In the genomic region with DNA sequence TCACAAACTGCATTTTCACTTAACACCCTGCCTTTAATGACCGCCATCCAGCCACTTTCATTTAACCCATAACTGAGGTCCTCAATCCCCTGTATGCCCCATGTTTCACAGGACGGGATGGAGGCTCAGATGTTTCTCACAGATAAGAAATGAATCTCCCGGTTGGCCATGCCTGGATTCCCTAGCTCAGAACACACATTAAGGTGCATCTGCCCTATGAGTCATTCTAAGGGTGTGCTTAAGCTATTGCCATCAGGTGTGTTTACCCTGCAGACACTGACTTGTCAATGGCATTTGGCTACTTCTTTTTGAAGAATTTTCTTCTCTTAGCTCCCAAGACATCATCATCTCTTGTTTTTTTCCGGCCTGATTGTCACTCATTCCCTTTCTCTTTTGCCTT, we compare ENCODE assay signal across 14 cellular contexts.
DNase-seq lines count a peak whose midpoint lies in the region; ATAC-seq, FAIRE-seq and TF ChIP-seq lines count a peak whose summit lies in the region.
"Had no signal": no experiment of that assay in that cellular context is flagged by ENCODE, and none has a peak within 500 bp of the region (broad histone marks: within the 10 kb centered on the region; RNA-seq: fewer than 3 reads in every experiment).

No MANE protein-coding gene starts in this region.

- WGBS in H1 (ENCODE audit: extremely low coverage in 1 of 2, insufficient coverage in 1 of 2, insufficient read length in 1 of 2, insufficient replicate concordance in 2 of 2, low coverage in 1 of 2, low lambda C conversion rate in 2 of 2, missing lambda C conversion rate in 1 of 2), 2 experiments = 80% methylated on average over 4 of the region's 4 CpGs; no CpG with 5 or more reads in 1 of the 2 experiments
- 74% methylated on average over 4 of the region's 4 CpGs for WGBS in hepatocyte (ENCODE audit: low lambda C conversion rate, missing lambda C conversion rate)
- no CpG with 5 or more reads among the region's 4 CpGs for WGBS in H9 (ENCODE audit: extremely low coverage, insufficient read length, low lambda C conversion rate)

- no peak overlapping the region for H2AFZ ChIP-seq in H1 (ENCODE audit: low read length)
- no peak overlapping the region for H2AFZ ChIP-seq in hepatocyte
- H2AFZ ChIP-seq in H9 (ENCODE audit: low read length) = no peak overlapping the region

- H3K27me3 Mint-ChIP-seq in MCF 10A (ENCODE audit: insufficient read depth, unreplicated experiment) (no peaks in the 10 kb centered on the region), H9 (ENCODE audit: low read depth) (no peaks in the 10 kb centered on the region)
- H3K27me3 Mint-ChIP-seq: CD8-positive, alpha-beta memory T cell had no signal

- H4K91ac ChIP-seq in H1 (replicated peaks; ENCODE audit: insufficient read length, low read length) (peak overlapping the region; percentile 67), H9 (ENCODE audit: insufficient read length, low read depth, low read length) (no peak overlapping the region)

- H3K4ac ChIP-seq in H1 (replicated peaks; ENCODE audit: insufficient read length, low read depth, low read length) (no peak overlapping the region), H9 (ENCODE audit: low read depth, low read length) (no peak overlapping the region)

- H3K23me2 ChIP-seq in H1 (ENCODE audit: low read depth, low read length) = no peaks in the 10 kb centered on the region
- H3K23me2 ChIP-seq in H9 (ENCODE audit: insufficient read length, low read depth, low read length, poor library complexity, severe bottlenecking) = no peaks in the 10 kb centered on the region

- no peak overlapping the region for H3T11ph ChIP-seq in H9 (ENCODE audit: low read length)

- H3K4me1 ChIP-seq in breast epithelium = no peaks in the 10 kb centered on the region
- peaks cover 0 to 11% (median 0%) of the 10 kb centered on the region in 4 experiments; a peak in 2 of 7 replicates for H3K4me1 ChIP-seq in H1 (replicated peaks in 1 of 4; ENCODE audit: control insufficient read depth in 3 of 4, insufficient read depth in 4 of 4, low read length in 3 of 4)
- no peaks in the 10 kb centered on the region for H3K4me1 ChIP-seq in hepatocyte (ENCODE audit: insufficient read depth)
- H3K4me1 ChIP-seq in H9 (ENCODE audit: insufficient read depth, low read length) = peaks cover 2% of the 10 kb centered on the region; the same call in 1 of the 2 replicates
- H3K4me1 ChIP-seq: BLaER1, Caco-2 had no signal

- H4K8ac ChIP-seq in H1 (ENCODE audit: extremely low read depth, insufficient read depth, low read length) = no peak overlapping the region
- no peak overlapping the region for H4K8ac ChIP-seq in H9 (replicated peaks; ENCODE audit: insufficient read length, low read depth, low read length)

- POLR2A ChIA-PET in MCF 10A (lab: Yijun Ruan, JAX) (interaction anchor here (0.6 to 1.0 kb wide), 2 partner anchors 22 to 560 kb away, joined by 3 read pairs; no protein-coding TSS in a partner anchor), H1 (lab: Charles Lee; ENCODE audit: partially characterized antibody) (no interaction called here)

- TF ChIP-seq EP300 in H1 (IDR thresholded peaks at IDR 0.05; ENCODE audit: borderline replicate concordance in 1 of 2, low read depth in 2 of 2, low read length in 2 of 2) = no peak

- H3K4me3 ChIP-seq in breast epithelium = no peak overlapping the region
- no peak overlapping the region for H3K4me3 ChIP-seq in H1 (ENCODE audit: extremely low read depth in 1 of 4, insufficient read depth in 2 of 4, low read depth in 3 of 4, low read length in 4 of 4)
- H3K4me3 ChIP-seq in hepatocyte = no peak overlapping the region
- H3K4me3 ChIP-seq: BLaER1 had no signal

- H3K79me2 ChIP-seq in H1 (ENCODE audit: control insufficient read depth in 1 of 2, insufficient read depth in 2 of 2, low read length in 2 of 2) (no peaks in the 10 kb centered on the region), hepatocyte (no peaks in the 10 kb centered on the region), H9 (ENCODE audit: insufficient read depth, low read length) (no peaks in the 10 kb centered on the region)

- H3K4me3 Mint-ChIP-seq in MCF 10A (ENCODE audit: unreplicated experiment) (no peak overlapping the region), H9 (no peak overlapping the region)
- H3K4me3 Mint-ChIP-seq: CD8-positive, alpha-beta memory T cell had no signal

- TF ChIP-seq POLR2A in breast epithelium (IDR thresholded peaks at IDR 0.05) (no peak), H1 (IDR thresholded peaks at IDR 0.05; ENCODE audit: control extremely low read depth in 1 of 2, low read depth in 2 of 2, low read length in 2 of 2) (no peak)

- H3K18ac ChIP-seq in H1 (ENCODE audit: extremely low read depth, low read length) = no peak overlapping the region
- H3K18ac ChIP-seq in H9 (ENCODE audit: insufficient read length, low read depth, low read length) = no peak overlapping the region

- BruUV-seq in MCF 10A (replicated peaks; lab: Mats Ljungman, UMichigan) = no TSS peak

- H3K14ac ChIP-seq in H1 (ENCODE audit: insufficient read length) (no peak overlapping the region), H9 (ENCODE audit: insufficient read depth, low read length) (no peak overlapping the region)

- H2BK12ac ChIP-seq in H1 (ENCODE audit: low read depth, low read length) (0 out of 2 replicates have a peak overlapping the region, but pooled peaks have one; percentile 72), H9 (ENCODE audit: insufficient read length, low read depth, low read length) (no peak overlapping the region)

- H3K9me3 Mint-ChIP-seq in MCF 10A (ENCODE audit: unreplicated experiment) = peaks cover 17% of the 10 kb centered on the region
- H3K9me3 Mint-ChIP-seq in H9 = peaks cover 6 to 11% of the 10 kb centered on the region in 2 experiments; a peak in 4 of 5 replicates

- H3K27me3 ChIP-seq in breast epithelium (no peaks in the 10 kb centered on the region), H1 (replicated peaks in 1 of 4; ENCODE audit: control insufficient read depth in 3 of 4, extremely low read depth in 1 of 4, insufficient read depth in 3 of 4, low read length in 3 of 4) (no peaks in the 10 kb centered on the region; a peak in 1 of 7 replicates), hepatocyte (no peaks in the 10 kb centered on the region), H9 (ENCODE audit: insufficient read depth, low read length) (no peaks in the 10 kb centered on the region)
- H3K27me3 ChIP-seq: BLaER1 had no signal

- no peaks in the 10 kb centered on the region for H3K36me3 Mint-ChIP-seq in MCF 10A (ENCODE audit: insufficient read depth, unreplicated experiment)
- H3K36me3 Mint-ChIP-seq in H9 (ENCODE audit: insufficient read depth in 1 of 3, low read depth in 3 of 3) = peaks cover 5 to 16% (median 12%) of the 10 kb centered on the region in 3 experiments
- H3K36me3 Mint-ChIP-seq: CD8-positive, alpha-beta memory T cell had no signal

- H3K56ac ChIP-seq in H1 (replicated peaks; ENCODE audit: insufficient read length, low read depth, low read length) (no peak overlapping the region), H9 (ENCODE audit: insufficient read length, low read depth, low read length) (no peak overlapping the region)

- ATAC-seq in HG03354 (IDR thresholded peaks at IDR 0.05; ENCODE audit: poor library complexity, severe bottlenecking, unreplicated experiment) = no peak

- no peak for TF ChIP-seq RAD21 in H1 (IDR thresholded peaks at IDR 0.05 in 1 of 2, conservative IDR thresholded peaks at IDR 0.05 in 1 of 2; ENCODE audit: low read depth in 2 of 2, low read length in 2 of 2)

- H2BK120ac ChIP-seq in H1 (replicated peaks; ENCODE audit: low read depth, low read length) (peak overlapping the region; percentile 66), H9 (ENCODE audit: low read depth, low read length, poor library complexity, severe bottlenecking) (no peak overlapping the region)

- FAIRE-seq in H1 (lab: Jason Lieb, UNC) = no peak
- FAIRE-seq: H54 had no signal

- H4K20me1 ChIP-seq in H1 (replicated peaks in 1 of 2; ENCODE audit: control insufficient read depth in 1 of 2, insufficient read depth in 2 of 2, low read length in 2 of 2) (no peaks in the 10 kb centered on the region), hepatocyte (ENCODE audit: insufficient read depth, poor library complexity, severe bottlenecking) (no peaks in the 10 kb centered on the region), H9 (ENCODE audit: control insufficient read depth, insufficient read depth, insufficient read length) (no peaks in the 10 kb centered on the region)
- H4K20me1 ChIP-seq: BLaER1 had no signal

- no peaks in the 10 kb centered on the region for H3K36me3 ChIP-seq in breast epithelium
- no peaks in the 10 kb centered on the region for H3K36me3 ChIP-seq in H1 (ENCODE audit: control insufficient read depth in 2 of 4, insufficient read depth in 4 of 4, low read length in 3 of 4)
- H3K36me3 ChIP-seq in hepatocyte (replicated peaks; ENCODE audit: insufficient read depth, low read depth) = no peaks in the 10 kb centered on the region
- H3K36me3 ChIP-seq: BLaER1 had no signal

- H3K4me2 ChIP-seq in H1 (ENCODE audit: insufficient read depth in 1 of 2, low read depth in 2 of 2, low read length in 2 of 2) (no peak overlapping the region), hepatocyte (no peak overlapping the region), H9 (ENCODE audit: insufficient read depth, insufficient read length, low read length) (no peak overlapping the region)
- H3K4me2 ChIP-seq: BLaER1 had no signal

- H2BK5ac ChIP-seq in H1 (ENCODE audit: low read depth, low read length) (peak overlapping the region; percentile 67; the same call in 1 of the 2 replicates), H9 (ENCODE audit: insufficient read length, low read length) (no peak overlapping the region)

- no peak overlapping the region for H4K5ac ChIP-seq in H1 (ENCODE audit: insufficient read length, low read depth, low read length)
- H4K5ac ChIP-seq in H9 (ENCODE audit: insufficient read length, low read depth, low read length) = no peak overlapping the region

- CTCF ChIA-PET in MCF 10A (lab: Yijun Ruan, JAX) = interaction anchor here (0.5 to 1.2 kb wide), 2 partner anchors 11 to 51 kb away, joined by 3 to 4 read pairs; no protein-coding TSS in a partner anchor
- CTCF ChIA-PET in H1 (lab: Charles Lee; ENCODE audit: partially characterized antibody) = no interaction called here

- peaks cover 15% of the 10 kb centered on the region for H3K4me1 Mint-ChIP-seq in MCF 10A (ENCODE audit: insufficient read depth, unreplicated experiment)
- peaks cover 33 to 35% of the 10 kb centered on the region in 2 experiments for H3K4me1 Mint-ChIP-seq in H9
- H3K4me1 Mint-ChIP-seq: CD8-positive, alpha-beta memory T cell had no signal

- TF ChIP-seq CTCF in MCF 10A (IDR thresholded peaks at IDR 0.05; ENCODE audit: unreplicated experiment) (no peak), breast epithelium (IDR thresholded peaks at IDR 0.05) (no peak), H1 (IDR thresholded peaks at IDR 0.05; ENCODE audit: control extremely low read depth in 1 of 3, insufficient read depth in 1 of 3, low read depth in 1 of 3, low read length in 3 of 3) (no peak), hepatocyte (IDR thresholded peaks at IDR 0.05; ENCODE audit: poor library complexity) (no peak), H9 (conservative IDR thresholded peaks at IDR 0.05) (no peak)

- intact Hi-C loops in MCF 10A (cut with micrococcal nuclease) (loop anchor here (10.0 kb wide), 1 partner anchor 113 kb away; no protein-coding TSS in a partner anchor), breast epithelium (cut with DNase I; ENCODE audit: low total_unique reads) (no loop called here)

- H2AK5ac ChIP-seq in H1 (ENCODE audit: low read depth, low read length) (no peak overlapping the region), H9 (ENCODE audit: insufficient read length, low read length) (no peak overlapping the region)

- no peak overlapping the region for H3K27ac Mint-ChIP-seq in MCF 10A (ENCODE audit: low read depth, unreplicated experiment)
- H3K27ac Mint-ChIP-seq in H9 = no peak overlapping the region

- H2BK15ac ChIP-seq in H1 (ENCODE audit: low read length) = peak overlapping the region; percentile 88; the same call in 1 of the 2 replicates
- no peak overlapping the region for H2BK15ac ChIP-seq in H9 (ENCODE audit: low read depth, low read length)

- H3K79me1 ChIP-seq in H1 (ENCODE audit: low read depth, low read length) (no peaks in the 10 kb centered on the region), H9 (ENCODE audit: insufficient read depth, low read depth, low read length, poor library complexity, severe bottlenecking) (no peaks in the 10 kb centered on the region)

- H3K23ac ChIP-seq in H1 (ENCODE audit: insufficient read length) = no peak overlapping the region
- H3K23ac ChIP-seq in H9 (ENCODE audit: insufficient read length, low read depth, low read length) = no peak overlapping the region

- DNase-seq in MCF 10A (ENCODE audit: unreplicated experiment) = peak; percentile 41
- DNase-seq in breast epithelium (ENCODE audit: low spot score in 2 of 2) = no peak
- DNase-seq in H1 (ENCODE audit: low read depth in 1 of 2, low spot score in 2 of 2) = no peak
- peak; percentile 8 for DNase-seq in hepatocyte (ENCODE audit: low spot score)
- DNase-seq in effector CD8-positive, alpha-beta T cell (lab: John Stamatoyannopoulos, UW) = no peak
- no peak for DNase-seq in H9
- DNase-seq in activated naive CD4-positive, alpha-beta T cell treated with anti-CD3 and anti-CD28 coated beads, Interleukin-2, amount 50 U/mL, for 16 hours = no peak
- DNase-seq: 8988T; AML-193; Caco-2; CD8-positive, alpha-beta memory T cell had no signal

- no peaks in the 10 kb centered on the region for H3K9me2 ChIP-seq in hepatocyte (replicated peaks; ENCODE audit: insufficient read depth)

- H3K27ac ChIP-seq in breast epithelium (no peak overlapping the region), H1 (ENCODE audit: low read depth, low read length) (no peak overlapping the region), hepatocyte (no peak overlapping the region), H9 (ENCODE audit: insufficient read length, low read depth, low read length) (no peak overlapping the region)
- H3K27ac ChIP-seq: BLaER1 had no signal

- no peaks in the 10 kb centered on the region for H3K9me3 ChIP-seq in breast epithelium
- no peaks in the 10 kb centered on the region for H3K9me3 ChIP-seq in H1 (ENCODE audit: insufficient read depth in 2 of 2, low read depth in 1 of 2, low read length in 1 of 2)
- no peaks in the 10 kb centered on the region for H3K9me3 ChIP-seq in hepatocyte (ENCODE audit: low read depth)
- H3K9me3 ChIP-seq in H9 (ENCODE audit: control insufficient read depth, low read depth, low read length) = no peaks in the 10 kb centered on the region
- H3K9me3 ChIP-seq: BLaER1, Caco-2 had no signal

- H2BK20ac ChIP-seq in H1 (ENCODE audit: low read length) (peak overlapping the region; percentile 80), H9 (ENCODE audit: low read depth, low read length, poor library complexity, severe bottlenecking) (no peak overlapping the region)

- H3K9ac ChIP-seq in H1 (replicated peaks in 1 of 4; ENCODE audit: extremely low read depth in 1 of 4, low read depth in 3 of 4, low read length in 3 of 4) = no peak overlapping the region
- no peak overlapping the region for H3K9ac ChIP-seq in H9 (ENCODE audit: extremely low read depth, insufficient read length, low read length)
- H3K9ac ChIP-seq: BLaER1 had no signal

Comparison
In these comparisons a context has a peak if more than half of its experiments do, and no peak if none do; other contexts are left out.
1. DNase-seq: peak in MCF 10A (single experiment) and hepatocyte (single experiment); none in breast epithelium (0 of 2), H1 (0 of 2), effector CD8-positive, alpha-beta T cell (single experiment), H9 (single experiment) and activated naive CD4-positive, alpha-beta T cell treated with anti-CD3 and anti-CD28 coated beads, Interleukin-2, amount 50 U/mL, for 16 hours (single experiment).